ENCODE assay signal across 9 cellular contexts in the genomic region with DNA sequence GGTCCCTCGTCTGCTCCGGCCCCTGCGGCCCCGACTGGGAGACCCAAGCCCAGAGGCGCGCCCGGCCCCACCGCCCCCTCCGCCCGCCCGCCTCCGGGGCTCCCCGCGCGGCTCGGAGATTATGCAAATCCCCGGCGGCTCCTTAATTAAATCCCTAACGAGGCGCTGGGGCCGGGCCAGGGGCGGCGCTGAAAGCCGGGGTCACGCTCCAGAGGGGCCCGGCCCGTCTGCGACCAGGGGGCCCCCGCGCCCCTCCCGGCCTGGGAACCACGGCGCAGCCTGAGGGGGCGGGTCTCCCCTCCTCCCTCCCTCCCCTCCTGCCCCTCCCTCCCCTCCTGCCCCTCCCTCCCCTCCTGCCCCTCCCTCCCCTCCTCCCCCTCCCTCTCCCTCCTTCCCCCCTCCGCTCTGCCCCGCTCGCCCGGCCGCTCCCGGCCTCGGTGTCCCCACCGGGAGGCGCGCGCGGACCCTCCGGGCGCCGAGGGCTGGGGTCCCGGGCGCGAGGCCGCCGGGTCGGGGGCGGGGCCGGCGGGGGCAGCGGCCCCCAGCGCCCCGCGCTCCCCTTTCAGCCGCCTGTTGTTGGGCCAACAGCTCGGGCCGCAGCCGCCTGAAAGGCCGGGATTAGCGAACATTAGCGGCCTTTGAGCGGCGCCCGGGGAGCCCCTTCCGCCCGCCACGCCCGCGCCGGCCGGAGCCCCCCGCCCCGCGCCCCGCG. TPM values are rescaled to one million over a fixed set of nuclear protein-coding genes. Genes with fewer than 3 reads are reported as not detected.
A peak's percentile ranks its signal among the peaks of the same experiment; 100 is the strongest.
DNase-seq lines count a peak whose midpoint lies in the region; ATAC-seq and TF ChIP-seq lines count a peak whose summit lies in the region.
"Had no signal": no experiment of that assay in that cellular context is flagged by ENCODE, and none has a peak within 500 bp of the region (broad histone marks: within the 10 kb centered on the region; RNA-seq: fewer than 3 reads in every experiment).

No MANE protein-coding gene starts in this region.

- intact Hi-C loops in colonic mucosa (cut with DNase I) = no loop called here
- intact Hi-C loops in activated CD8-positive, alpha-beta T cell treated with anti-CD3 and anti-CD28 coated beads for 36 hours (cut with micrococcal nuclease) = no loop called here

- 0 to 1% methylated on average over 46 to 53 of the region's 84 CpGs for WGBS in mesodermal cell (ENCODE audit: insufficient coverage in 2 of 2), 2 experiments

- peaks cover 57% of the 10 kb centered on the region for H3K27me3 ChIP-seq in colonic mucosa

- H3K9me3 Mint-ChIP-seq in activated CD8-positive, alpha-beta T cell treated with anti-CD3 and anti-CD28 coated beads for 36 hours = no peaks in the 10 kb centered on the region

- H3K4me3 Mint-ChIP-seq in activated CD8-positive, alpha-beta T cell treated with anti-CD3 and anti-CD28 coated beads for 36 hours = no peak overlapping the region

- TF ChIP-seq CTCF in colonic mucosa (IDR thresholded peaks at IDR 0.05) = no peak
- TF ChIP-seq CTCF in activated CD8-positive, alpha-beta T cell treated with anti-CD3 and anti-CD28 coated beads for 36 hours (IDR thresholded peaks at IDR 0.05) = no peak

- H3K9me3 ChIP-seq in colonic mucosa (no peaks in the 10 kb centered on the region), mesodermal cell (ENCODE audit: control insufficient read depth, low read length) (no peaks in the 10 kb centered on the region)

- H3K4me3 ChIP-seq in colonic mucosa (peak overlapping the region; percentile 15), mesodermal cell (ENCODE audit: extremely low read depth, insufficient read depth, low read length, poor library complexity, severe bottlenecking) (peak overlapping the region; percentile 19)

- no peaks in the 10 kb centered on the region for H3K36me3 Mint-ChIP-seq in activated CD8-positive, alpha-beta T cell treated with anti-CD3 and anti-CD28 coated beads for 36 hours (ENCODE audit: low read depth)

- peaks cover 3% of the 10 kb centered on the region for H3K4me1 Mint-ChIP-seq in activated CD8-positive, alpha-beta T cell treated with anti-CD3 and anti-CD28 coated beads for 36 hours (ENCODE audit: low read depth)

- POLR2A ChIA-PET in activated CD8-positive, alpha-beta T cell treated with anti-CD3 and anti-CD28 coated beads for 36 hours (lab: Charles Lee) = no interaction called here

- peaks cover 19% of the 10 kb centered on the region for H3K27me3 Mint-ChIP-seq in activated CD8-positive, alpha-beta T cell treated with anti-CD3 and anti-CD28 coated beads for 36 hours

- CTCF ChIA-PET in activated CD8-positive, alpha-beta T cell treated with anti-CD3 and anti-CD28 coated beads for 36 hours (lab: Charles Lee) = interaction anchor here (1.0 to 1.4 kb wide), 6 partner anchors 10 to 132 kb away, joined by 3 to 7 read pairs (median 5); no protein-coding TSS in a partner anchor

- peak; percentile 16 for DNase-seq in ACHN
- peak; percentile 71 for DNase-seq in HuH-7 (ENCODE audit: low spot score)
- DNase-seq in colonic mucosa = no peak
- no peak for DNase-seq in activated CD8-positive, alpha-beta T cell treated with anti-CD3 and anti-CD28 coated beads for 36 hours
- no peak for DNase-seq in COR-L47 (lab: John Stamatoyannopoulos, UW)
- DNase-seq in RKO (ENCODE audit: low spot score) = no peak
- DNase-seq: cortex of kidney had no signal

- H3K36me3 ChIP-seq in colonic mucosa = no peaks in the 10 kb centered on the region
- H3K36me3 ChIP-seq in mesodermal cell (ENCODE audit: control insufficient read depth, insufficient read depth, low read length) = no peaks in the 10 kb centered on the region

- no peak for ATAC-seq in activated CD8-positive, alpha-beta T cell treated with anti-CD3 and anti-CD28 coated beads for 36 hours
- ATAC-seq in HG02642 (IDR thresholded peaks at IDR 0.05; ENCODE audit: poor library complexity, unreplicated experiment) = no peak

- H3K4me1 ChIP-seq in colonic mucosa = peaks cover 4% of the 10 kb centered on the region
- peaks cover 8% of the 10 kb centered on the region for H3K4me1 ChIP-seq in mesodermal cell (ENCODE audit: control insufficient read depth, insufficient read depth, low read length, poor library complexity, severe bottlenecking)

- H3K27ac Mint-ChIP-seq in activated CD8-positive, alpha-beta T cell treated with anti-CD3 and anti-CD28 coated beads for 36 hours = no peak overlapping the region

- H3K27ac ChIP-seq in colonic mucosa = no peak overlapping the region
- no peak overlapping the region for H3K27ac ChIP-seq in mesodermal cell (ENCODE audit: low read depth, low read length, severe bottlenecking)

- in situ Hi-C loops in ACHN (cut with HindIII; ENCODE audit: low pct_ligation_motif_present, low pct_unique_long_range_greater_than_20kb, low sequenced_read_pairs) = no loop called here

- no peak overlapping the region for H3K9ac ChIP-seq in colonic mucosa (ENCODE audit: low read depth in 2 of 2, low read length in 2 of 2)

RNA-seq across cellular contexts. Expression of a gene that starts 25.9 kb away (rescaled TPM):
- 10 to 100 TPM; 32.3 to 52.9 TPM for total RNA-seq in colonic mucosa
- polyA plus RNA-seq in mesodermal cell (2013, experiment 1 of 2) = 38.3 TPM
- 41.8 TPM for polyA plus RNA-seq in mesodermal cell (2013, experiment 2 of 2)
- 1 to 10 TPM in 1 of 2 experiments, under 1 TPM in 1; 0.07 to 1.0 TPM for total RNA-seq in activated CD8-positive, alpha-beta T cell treated with anti-CD3 and anti-CD28 coated beads for 36 hours

RNA-seq across cellular contexts. Expression of a gene that starts 45.9 kb away (rescaled TPM):
- 10 to 100 TPM; 20.6 to 99.7 TPM for total RNA-seq in colonic mucosa
- 104 TPM for polyA plus RNA-seq in mesodermal cell (2013, experiment 1 of 2)
- 91.8 TPM for polyA plus RNA-seq in mesodermal cell (2013, experiment 2 of 2)
- 100 to 1,000 TPM; 190 to 200 TPM for total RNA-seq in activated CD8-positive, alpha-beta T cell treated with anti-CD3 and anti-CD28 coated beads for 36 hours

RNA-seq across cellular contexts. Expression of a gene that starts 46.1 kb away (rescaled TPM):
- 10 to 100 TPM; 37.9 to 53.2 TPM for total RNA-seq in colonic mucosa
- polyA plus RNA-seq in mesodermal cell (2013, experiment 1 of 2) = 36.1 TPM
- 27.0 TPM for polyA plus RNA-seq in mesodermal cell (2013, experiment 2 of 2)
- total RNA-seq in activated CD8-positive, alpha-beta T cell treated with anti-CD3 and anti-CD28 coated beads for 36 hours = 10 to 100 TPM; 17.8 to 18.2 TPM

RNA-seq across cellular contexts. Expression of a gene that starts 55.1 kb away (rescaled TPM):
- 10 to 100 TPM; 30.1 to 56.9 TPM for total RNA-seq in colonic mucosa
- polyA plus RNA-seq in mesodermal cell (2013, experiment 1 of 2) = 67.9 TPM
- polyA plus RNA-seq in mesodermal cell (2013, experiment 2 of 2) = 67.2 TPM
- 100 to 1,000 TPM; 115 to 117 TPM for total RNA-seq in activated CD8-positive, alpha-beta T cell treated with anti-CD3 and anti-CD28 coated beads for 36 hours

Comparison
In these comparisons a context has a peak if more than half of its experiments do, and no peak if none do; other contexts are left out.
1. DNase-seq: peak in ACHN (single experiment) and HuH-7 (single experiment); none in colonic mucosa (single experiment), activated CD8-positive, alpha-beta T cell treated with anti-CD3 and anti-CD28 coated beads for 36 hours (single experiment), COR-L47 (single experiment) and RKO (single experiment).
2. RNA of a gene that starts 25.9 kb away (total RNA-seq): 32.3 to 52.9 TPM in colonic mucosa; 0.07 to 1.0 TPM in activated CD8-positive, alpha-beta T cell treated with anti-CD3 and anti-CD28 coated beads for 36 hours; every median in the first group is over 10 times any median in the second.